Comparison of ENCODE assay signal across 8 cellular contexts in genomic region chr1:146369940-146370339, GRCh38.
A peak's percentile ranks its signal among the peaks of the same experiment; 100 is the strongest.
DNase-seq lines count a peak whose midpoint lies in the region; ATAC-seq and TF ChIP-seq lines count a peak whose summit lies in the region.
"Not testable (repeated sequence)": the region's sequence is repeated elsewhere in the genome, so short reads cannot be mapped to it uniquely, and the experiment has no call there.

No MANE protein-coding gene starts in this region.

- TF ChIP-seq RAD21 in IMR-90 (IDR thresholded peaks at IDR 0.05; ENCODE audit: low read length), result not testable (repeated sequence)

- H3K9me3 ChIP-seq in IMR-90 (ENCODE audit: control insufficient read depth, insufficient read depth, low read length); right cardiac atrium (ENCODE audit: control insufficient read depth, low read length); neuronal stem cell (replicated peaks in 1 of 2; ENCODE audit: control insufficient read depth in 2 of 2, insufficient read depth in 1 of 2, low read depth in 1 of 2, low read length in 2 of 2): not testable (repeated sequence)

- peak overlapping the region in 1 of 2 experiments; percentile 35; a peak in 2 of 4 replicates for H4K8ac ChIP-seq in IMR-90 (ENCODE audit: low read depth in 2 of 2, low read length in 2 of 2)
- H4K8ac ChIP-seq in neuronal stem cell (ENCODE audit: low read depth, low read length), result not testable (repeated sequence)

- dilution Hi-C loops in IMR-90 (cut with HindIII; ENCODE audit: low sequenced_read_pairs, unreplicated experiment), result not testable (repeated sequence)

- ATAC-seq in IMR-90 (ENCODE audit: low read depth); right cardiac atrium: not testable (repeated sequence)

- WGBS in IMR-90 (ENCODE audit: extremely low coverage in 2 of 2, insufficient read length in 1 of 2), 2 experiments, result 20% methylated on average over 2 of the region's 23 CpGs; no CpG with 5 or more reads in 1 of the 2 experiments
- under 1% methylated on average over 20 of the region's 23 CpGs for WGBS in right cardiac atrium
- WGBS in neuronal stem cell (ENCODE audit: extremely low coverage in 2 of 2, insufficient read length in 2 of 2, insufficient replicate concordance in 1 of 2), 2 donors, result no CpG with 5 or more reads among the region's 23 CpGs

- H4K91ac ChIP-seq in IMR-90 (ENCODE audit: insufficient read depth, low read depth, low read length); neuronal stem cell (ENCODE audit: low read depth, low read length, poor library complexity): not testable (repeated sequence)

- in situ Hi-C loops in IMR-90 (cut with MboI; ENCODE audit: low sequenced_read_pairs), result not testable (repeated sequence)

- not testable (repeated sequence) for H4K20me1 ChIP-seq in IMR-90 (ENCODE audit: insufficient read depth, low read length)

- not testable (repeated sequence) for H2AK9ac ChIP-seq in IMR-90 (replicated peaks; ENCODE audit: low read depth, low read length, poor library complexity)

- H3K4me3 ChIP-seq in BJ (ENCODE audit: low read depth, low read length) (peak overlapping the region; percentile 23), IMR-90 (ENCODE audit: insufficient read depth, low read depth, low read length) (peak overlapping the region; percentile 39; the same call in 1 of the 2 replicates), neuronal stem cell (ENCODE audit: low read length in 2 of 2) (peak overlapping the region; percentile 38 to 73)
- not testable (repeated sequence) for H3K4me3 ChIP-seq in right cardiac atrium (ENCODE audit: low read length)

- not testable (repeated sequence) for H2AK5ac ChIP-seq in IMR-90 (ENCODE audit: low read depth, low read length); neuronal stem cell (ENCODE audit: low read depth, low read length)

- not testable (repeated sequence) for H2BK15ac ChIP-seq in IMR-90 (ENCODE audit: low read depth, low read length); neuronal stem cell (ENCODE audit: low read length)

- H3K14ac ChIP-seq in IMR-90 (replicated peaks; ENCODE audit: low read depth, low read length); neuronal stem cell (ENCODE audit: low read length): not testable (repeated sequence)

- H3K36me3 ChIP-seq in BJ (ENCODE audit: control insufficient read depth, insufficient read depth, low read length); IMR-90 (ENCODE audit: control insufficient read depth, insufficient read depth, low read length); neuronal stem cell (replicated peaks in 1 of 2; ENCODE audit: control insufficient read depth in 2 of 2, insufficient read depth in 2 of 2, low read length in 2 of 2): not testable (repeated sequence)

- H3K4me2 ChIP-seq in IMR-90 (ENCODE audit: low read depth, low read length), result peak overlapping the region; percentile 90
- H3K4me2 ChIP-seq in neuronal stem cell (ENCODE audit: insufficient read depth, low read length, poor library complexity, severe bottlenecking), result not testable (repeated sequence)

- not testable (repeated sequence) for H3K27ac ChIP-seq in IMR-90 (ENCODE audit: insufficient read depth, low read length)
- H3K27ac ChIP-seq in right cardiac atrium (ENCODE audit: low read length) (peak overlapping the region; percentile 13), neuronal stem cell (replicated peaks; ENCODE audit: low read length) (peak overlapping the region; percentile 51)

- H3K18ac ChIP-seq in IMR-90 (ENCODE audit: low read depth, low read length), result 0 out of 2 replicates have a peak overlapping the region, but pooled peaks have one; percentile 52
- not testable (repeated sequence) for H3K18ac ChIP-seq in neuronal stem cell (ENCODE audit: low read length)

- intact Hi-C loops in IMR-90 (cut with micrococcal nuclease); right cardiac atrium (cut with DNase I): not testable (repeated sequence)

- not testable (repeated sequence) for H3K4me1 ChIP-seq in IMR-90 (ENCODE audit: control insufficient read depth, insufficient read depth, low read length); right cardiac atrium (ENCODE audit: control insufficient read depth, insufficient read depth, low read length); neuronal stem cell (ENCODE audit: control insufficient read depth in 2 of 2, insufficient read depth in 1 of 2, low read depth in 1 of 2, low read length in 2 of 2)

- not testable (repeated sequence) for H2BK5ac ChIP-seq in IMR-90 (ENCODE audit: low read depth, low read length, poor library complexity, severe bottlenecking); neuronal stem cell (ENCODE audit: low read length)

- TF ChIP-seq POLR2A in IMR-90 (IDR thresholded peaks at IDR 0.05; ENCODE audit: low read depth, low read length), result not testable (repeated sequence)

- CTCF ChIA-PET in BJ (lab: Yijun Ruan, JAX); IMR-90 (lab: Yijun Ruan, JAX): not testable (repeated sequence)

- not testable (repeated sequence) for H4K5ac ChIP-seq in IMR-90 (ENCODE audit: low read depth, low read length)

- peak overlapping the region; percentile 67 for H2AFZ ChIP-seq in IMR-90 (replicated peaks; ENCODE audit: low read length, poor library complexity)
- peak overlapping the region; percentile 71 for H2AFZ ChIP-seq in neuronal stem cell (ENCODE audit: low read length)

- not testable (repeated sequence) for BruUV-seq in IMR-90 (replicated peaks; lab: Mats Ljungman, UMichigan)

- not testable (repeated sequence) for H3K9me1 ChIP-seq in IMR-90 (ENCODE audit: insufficient read depth, low read length)

- H3K79me1 ChIP-seq in IMR-90 (ENCODE audit: low read depth in 1 of 2, low read length in 2 of 2); neuronal stem cell (ENCODE audit: low read depth, low read length): not testable (repeated sequence)

- H2BK12ac ChIP-seq in neuronal stem cell (ENCODE audit: low read length), result not testable (repeated sequence)

- H2BK120ac ChIP-seq in IMR-90 (ENCODE audit: low read depth, low read length); neuronal stem cell (ENCODE audit: low read depth, low read length): not testable (repeated sequence)

- H3K56ac ChIP-seq in IMR-90 (ENCODE audit: extremely low read depth, insufficient read depth, low read length), result not testable (repeated sequence)

- not testable (repeated sequence) for H2BK20ac ChIP-seq in IMR-90 (ENCODE audit: low read depth, low read length)

- TF ChIP-seq CTCF in BJ (IDR thresholded peaks at IDR 0.05; ENCODE audit: insufficient read depth, low read depth, low read length); IMR-90 (conservative IDR thresholded peaks at IDR 0.05; ENCODE audit: low read depth, low read length): not testable (repeated sequence)

- not testable (repeated sequence) for H3K9ac ChIP-seq in IMR-90 (ENCODE audit: low read depth, low read length); neuronal stem cell (ENCODE audit: low read depth, low read length, poor library complexity)

- not testable (repeated sequence) for DNase-seq in BJ (ENCODE audit: low read depth)
- peak; percentile 74 for DNase-seq in IMR-90
- peak; percentile 0 for DNase-seq in RKO (ENCODE audit: low spot score)
- DNase-seq in activated CD8-positive, alpha-beta memory T cell treated with anti-CD3 and anti-CD28 coated beads, Interleukin-2, amount 50 U/mL, for 4 hours, result peak; percentile 41
- peak; percentile 73 for DNase-seq in cerebellar cortex (ENCODE audit: low spot score)
- DNase-seq in right cardiac atrium, result peak; percentile 22 to 64 (median 61)
- DNase-seq in neuronal stem cell (ENCODE audit: low spot score), result peak; percentile 52
- DNase-seq in stimulated activated CD8-positive, alpha-beta memory T cell treated with anti-CD3 and anti-CD28 coated beads, Interleukin-12 subunit alpha, Interleukin-12 subunit beta, amount 100 ng/mL, for 24 hours (ENCODE audit: extremely low read depth), result peak; percentile 30

- H3K4ac ChIP-seq in IMR-90 (ENCODE audit: low read depth, low read length); neuronal stem cell (ENCODE audit: low read length): not testable (repeated sequence)

- POLR2A ChIA-PET in BJ (lab: Charles Lee); IMR-90 (lab: Charles Lee; ENCODE audit: unreplicated experiment): not testable (repeated sequence)

- H3K27me3 ChIP-seq in BJ (ENCODE audit: control insufficient read depth, insufficient read depth, low read length); IMR-90 (ENCODE audit: control insufficient read depth, insufficient read depth, low read length); right cardiac atrium (ENCODE audit: control insufficient read depth, insufficient read depth); neuronal stem cell (ENCODE audit: control insufficient read depth in 3 of 3, insufficient read depth in 3 of 3, low read depth in 1 of 3, low read length in 3 of 3): not testable (repeated sequence)

- not testable (repeated sequence) for H3K23ac ChIP-seq in IMR-90 (ENCODE audit: low read depth, low read length); neuronal stem cell (ENCODE audit: low read depth, low read length, poor library complexity)
